Comparison of ENCODE assay signal across 8 cellular contexts in genomic region chr5:142713151-142713706, GRCh38. TPM values are rescaled to one million over a fixed set of nuclear protein-coding genes. Genes with fewer than 3 reads are reported as not detected.
A peak's percentile ranks its signal among the peaks of the same experiment; 100 is the strongest.
DNase-seq lines count a peak whose midpoint lies in the region; ATAC-seq and TF ChIP-seq lines count a peak whose summit lies in the region.

No MANE protein-coding gene starts in this region.

- ATAC-seq in GM19372 (IDR thresholded peaks at IDR 0.05; ENCODE audit: low read depth, unreplicated experiment) = peak; percentile 99
- ATAC-seq in HG03520 (IDR thresholded peaks at IDR 0.05; ENCODE audit: unreplicated experiment) = peak; percentile 99
- ATAC-seq in activated CD8-positive, alpha-beta T cell treated with anti-CD3 and anti-CD28 coated beads, Interleukin-2, amount 10 ng/mL, durations not matched to agents 7 days and 5 days = peak; percentile 100

- TF ChIP-seq CTCF in CD14-positive monocyte (IDR thresholded peaks at IDR 0.05) = peak; percentile 99

- POLR2A ChIA-PET in activated CD8-positive, alpha-beta T cell treated with anti-CD3 and anti-CD28 coated beads, Interleukin-2, amount 10 ng/mL, durations not matched to agents 7 days and 5 days (lab: Charles Lee) = interaction anchor here (0.8 kb wide), 1 partner anchor 11 kb away, joined by 3 read pairs; no protein-coding TSS in a partner anchor

- H3K9me3 Mint-ChIP-seq in CD14-positive monocyte = peaks cover 8 to 19% (median 14%) of the 10 kb centered on the region in 7 donors
- H3K9me3 Mint-ChIP-seq in activated CD8-positive, alpha-beta T cell treated with anti-CD3 and anti-CD28 coated beads, Interleukin-2, amount 10 ng/mL, durations not matched to agents 7 days and 5 days (ENCODE audit: insufficient read depth) = peaks cover 4% of the 10 kb centered on the region

- H3K27me3 Mint-ChIP-seq in CD14-positive monocyte (ENCODE audit: low read depth in 3 of 3) = peaks cover 3 to 5% (median 3%) of the 10 kb centered on the region in 3 donors
- peaks cover 20% of the 10 kb centered on the region for H3K27me3 Mint-ChIP-seq in activated CD8-positive, alpha-beta T cell treated with anti-CD3 and anti-CD28 coated beads, Interleukin-2, amount 10 ng/mL, durations not matched to agents 7 days and 5 days (ENCODE audit: low read depth)

- peak overlapping the region in 6 of 7 donors; percentile 10 to 86 (median 74) for H3K27ac Mint-ChIP-seq in CD14-positive monocyte
- H3K27ac Mint-ChIP-seq in activated CD8-positive, alpha-beta T cell treated with anti-CD3 and anti-CD28 coated beads, Interleukin-2, amount 10 ng/mL, durations not matched to agents 7 days and 5 days = no peak overlapping the region

- no peaks in the 10 kb centered on the region for H3K36me3 Mint-ChIP-seq in CD14-positive monocyte
- peaks cover 3% of the 10 kb centered on the region for H3K36me3 Mint-ChIP-seq in activated CD8-positive, alpha-beta T cell treated with anti-CD3 and anti-CD28 coated beads, Interleukin-2, amount 10 ng/mL, durations not matched to agents 7 days and 5 days (ENCODE audit: low read depth)

- CTCF ChIA-PET in activated CD8-positive, alpha-beta T cell treated with anti-CD3 and anti-CD28 coated beads, Interleukin-2, amount 10 ng/mL, durations not matched to agents 7 days and 5 days (lab: Charles Lee) = interaction anchor here (0.6 to 14.1 kb wide), 70 partner anchors 10 to 1458 kb away, joined by 3 to 468 read pairs (median 5); partner anchors contain the start of genes ARHGAP26, KCTD16, RNF14 and YIPF5

- H3K4me3 Mint-ChIP-seq in CD14-positive monocyte = peak overlapping the region; percentile 78 to 82
- peak overlapping the region; percentile 69 for H3K4me3 Mint-ChIP-seq in activated CD8-positive, alpha-beta T cell treated with anti-CD3 and anti-CD28 coated beads, Interleukin-2, amount 10 ng/mL, durations not matched to agents 7 days and 5 days

- peak; percentile 83 for DNase-seq in CD14-positive monocyte (ENCODE audit: low spot score)
- peak; percentile 89 for DNase-seq in NCI-H82 (lab: John Stamatoyannopoulos, UW)
- DNase-seq in activated CD8-positive, alpha-beta T cell treated with anti-CD3 and anti-CD28 coated beads, Interleukin-2, amount 10 ng/mL, durations not matched to agents 7 days and 5 days = peak; percentile 89
- peak; percentile 75 for DNase-seq in effector CD8-positive, alpha-beta T cell (lab: John Stamatoyannopoulos, UW)
- peak; percentile 94 for DNase-seq in medulla oblongata (ENCODE audit: extremely low spot score)
- DNase-seq in stimulated activated CD4-positive, alpha-beta T cell treated with anti-CD3 and anti-CD28 coated beads, TNF-alpha, amount 100 ng/mL, for 48 hours (ENCODE audit: low read depth in 3 of 3) = peak; percentile 71 to 80 (median 74)

- H3K4me1 Mint-ChIP-seq in CD14-positive monocyte = peaks cover 17% of the 10 kb centered on the region
- H3K4me1 Mint-ChIP-seq in activated CD8-positive, alpha-beta T cell treated with anti-CD3 and anti-CD28 coated beads, Interleukin-2, amount 10 ng/mL, durations not matched to agents 7 days and 5 days (ENCODE audit: low read depth) = peaks cover 12% of the 10 kb centered on the region

- intact Hi-C loops in CD14-positive monocyte (cut with micrococcal nuclease) = no loop called here

RNA-seq across cellular contexts. Expression of gene FGF1, which starts 27.3 kb away (rescaled TPM):
- not detected for polyA plus RNA-seq in CD14-positive monocyte
- total RNA-seq in activated CD8-positive, alpha-beta T cell treated with anti-CD3 and anti-CD28 coated beads, Interleukin-2, amount 10 ng/mL, durations not matched to agents 7 days and 5 days = not detected

RNA-seq across cellular contexts. Expression of gene ARHGAP26, which starts 56.9 kb away (rescaled TPM):
- 10 to 100 TPM; 26.5 to 28.7 TPM for polyA plus RNA-seq in CD14-positive monocyte
- total RNA-seq in activated CD8-positive, alpha-beta T cell treated with anti-CD3 and anti-CD28 coated beads, Interleukin-2, amount 10 ng/mL, durations not matched to agents 7 days and 5 days = 10 to 100 TPM; 25.4 to 30.3 TPM

Comparison
In these comparisons a context has a peak if more than half of its experiments do, and no peak if none do; other contexts are left out.
1. Peak in every context shown above with its lines: DNase-seq and ATAC-seq.